ENCODE assay signal across 27 cellular contexts in the genomic region with DNA sequence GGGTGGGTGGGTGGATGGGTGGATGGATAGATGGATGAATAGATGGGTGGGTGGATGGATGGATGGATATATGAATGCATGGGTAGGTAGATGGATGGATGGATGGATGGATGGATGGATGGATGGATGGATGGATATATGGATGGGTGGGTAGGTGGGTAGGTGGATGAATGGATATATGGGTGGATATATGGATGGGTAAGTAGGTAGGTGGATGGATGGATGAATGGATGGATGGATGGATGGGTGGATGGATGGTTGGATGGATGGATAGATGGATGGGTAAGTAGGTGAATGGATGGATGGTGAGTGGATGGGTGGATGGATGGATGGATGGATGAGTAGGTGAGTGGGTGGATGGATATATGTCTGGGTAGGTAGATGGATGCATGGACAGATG.
"Had no signal": no experiment of that assay in that cellular context is flagged by ENCODE, and none has a peak within 500 bp of the region (broad histone marks: within the 10 kb centered on the region; RNA-seq: fewer than 3 reads in every experiment).

No MANE protein-coding gene starts in this region.

- H3K9me3 ChIP-seq: gastroesophageal sphincter, heart left ventricle, left lung, lower lobe of right lung, neutrophil, prostate gland, right atrium auricular region, stomach, thyroid gland had no signal

- H3K27ac Mint-ChIP-seq: endodermal cell; natural killer cell treated with Interleukin-12 subunit alpha and Interleukin-12 subunit beta and Interleukin-15 and Interleukin-18, amount 100 ng/mL, for 72 hours; stimulated activated effector memory CD8-positive, alpha-beta T cell treated with anti-CD3 and anti-CD28 coated beads, Interleukin-12 subunit alpha, Interleukin-12 subunit beta, amount 100 ng/mL, for 72 hours; type B pancreatic cell had no signal

- FAIRE-seq: kidney had no signal

- H3K9me3 Mint-ChIP-seq: endodermal cell; natural killer cell treated with Interleukin-12 subunit alpha and Interleukin-12 subunit beta and Interleukin-15 and Interleukin-18, amount 100 ng/mL, for 72 hours; neural crest cell; stimulated activated effector memory CD8-positive, alpha-beta T cell treated with anti-CD3 and anti-CD28 coated beads, Interleukin-12 subunit alpha, Interleukin-12 subunit beta, amount 100 ng/mL, for 72 hours; type B pancreatic cell had no signal

- DNase-seq: effector CD8-positive, alpha-beta T cell; foreskin keratinocyte; lower lobe of right lung; stimulated activated CD4-positive, alpha-beta T cell treated with anti-CD3 and anti-CD28 coated beads, Interleukin-12 subunit alpha, Interleukin-12 subunit beta, amount 100 ng/mL, for 4 hours; stimulated activated CD4-positive, alpha-beta T cell treated with anti-CD3 and anti-CD28 coated beads, Interleukin-1b, Interleukin-23, amount 100 ng/mL, for 48 hours; stimulated activated CD4-positive, alpha-beta T cell treated with anti-CD3 and anti-CD28 coated beads, Interleukin-4, amount 100 ng/mL, for 1 hour; stimulated activated naive CD4-positive, alpha-beta T cell treated with Interleukin-2 at 50 U/mL for 16 hours; stomach had no signal

- H3K4me2 ChIP-seq: hepatocyte, smooth muscle cell had no signal

- H3K36me3 ChIP-seq: gastroesophageal sphincter, heart left ventricle, left lung, lower lobe of right lung, neutrophil, prostate gland, right atrium auricular region, stomach, thyroid gland had no signal

- H3K27me3 Mint-ChIP-seq: type B pancreatic cell had no signal

- H3K4me3 Mint-ChIP-seq: endodermal cell; natural killer cell treated with Interleukin-12 subunit alpha and Interleukin-12 subunit beta and Interleukin-15 and Interleukin-18, amount 100 ng/mL, for 72 hours; neural crest cell; stimulated activated effector memory CD8-positive, alpha-beta T cell treated with anti-CD3 and anti-CD28 coated beads, Interleukin-12 subunit alpha, Interleukin-12 subunit beta, amount 100 ng/mL, for 72 hours; type B pancreatic cell had no signal

- H3K36me3 Mint-ChIP-seq: natural killer cell treated with Interleukin-12 subunit alpha and Interleukin-12 subunit beta and Interleukin-15 and Interleukin-18, amount 100 ng/mL, for 72 hours; stimulated activated effector memory CD8-positive, alpha-beta T cell treated with anti-CD3 and anti-CD28 coated beads, Interleukin-12 subunit alpha, Interleukin-12 subunit beta, amount 100 ng/mL, for 72 hours; type B pancreatic cell had no signal

- H3K4me1 ChIP-seq: foreskin keratinocyte, prostate gland had no signal

- H3K27ac ChIP-seq: epithelial cell of prostate, foreskin keratinocyte, hepatocyte, left lung, lower lobe of right lung, neutrophil, parathyroid adenoma, prostate gland had no signal

- H3K79me2 ChIP-seq: hepatocyte, parathyroid adenoma had no signal

- ATAC-seq: esophagus mucosa; foreskin keratinocyte; natural killer cell treated with Interleukin-12 subunit alpha and Interleukin-12 subunit beta and Interleukin-15 and Interleukin-18, amount 100 ng/mL, for 72 hours; stimulated activated effector memory CD8-positive, alpha-beta T cell treated with anti-CD3 and anti-CD28 coated beads, Interleukin-12 subunit alpha, Interleukin-12 subunit beta, amount 100 ng/mL, for 72 hours had no signal

- H3K4me1 Mint-ChIP-seq: endodermal cell; stimulated activated effector memory CD8-positive, alpha-beta T cell treated with anti-CD3 and anti-CD28 coated beads, Interleukin-12 subunit alpha, Interleukin-12 subunit beta, amount 100 ng/mL, for 72 hours had no signal

- H3K9ac ChIP-seq: parathyroid adenoma had no signal

- H3K4me3 ChIP-seq: dorsolateral prefrontal cortex, gastroesophageal sphincter, heart left ventricle, hepatocyte, left lung, lower lobe of right lung, prostate gland, right atrium auricular region, smooth muscle cell, stomach, thyroid gland had no signal

- H2AFZ ChIP-seq: hepatocyte, parathyroid adenoma had no signal

- H3K27me3 ChIP-seq: dorsolateral prefrontal cortex, gastroesophageal sphincter, heart left ventricle, hepatocyte, left lung, right atrium auricular region, stomach, thyroid gland had no signal
